ENCODE assay signal across 8 cellular contexts in genomic region chr5:64667068-64667467, GRCh38. TPM values are rescaled to one million over a fixed set of nuclear protein-coding genes. Genes with fewer than 3 reads are reported as not detected.
"Had no signal": no experiment of that assay in that cellular context is flagged by ENCODE, and none has a peak within 500 bp of the region (broad histone marks: within the 10 kb centered on the region; RNA-seq: fewer than 3 reads in every experiment).

No MANE protein-coding gene starts in this region.

- DNase-seq: KBM-7, KG1 had no signal

- FAIRE-seq: HTR-8/SVneo, K562 had no signal

- H3K9ac ChIP-seq: KMS-11 had no signal

- ATAC-seq: K562 had no signal

- H3K4me2 ChIP-seq: KMS-11 had no signal

- H3K4me3 ChIP-seq: K562 had no signal

- H3K27ac ChIP-seq: HL-60, KMS-11 had no signal

RNA-seq across cellular contexts. Expression of gene SHISAL2B, which starts 23.2 kb away (rescaled TPM):
- total RNA-seq: HT-29, K562 had no signal
- polyA plus RNA-seq: IgD-negative memory B cell, K562 had no signal
